17 cellular contexts compared by ENCODE assay signal in genomic region chr2:238796223-238796885, GRCh38. TPM values are rescaled to one million over a fixed set of nuclear protein-coding genes. Genes with fewer than 3 reads are reported as not detected.
DNase-seq lines count a peak whose midpoint lies in the region; TF ChIP-seq lines count a peak whose summit lies in the region.
"Had no signal": no experiment of that assay in that cellular context is flagged by ENCODE, and none has a peak within 500 bp of the region (broad histone marks: within the 10 kb centered on the region; RNA-seq: fewer than 3 reads in every experiment).

No MANE protein-coding gene starts in this region.

- H3K27ac ChIP-seq in H9 (ENCODE audit: insufficient read length, low read depth, low read length) (no peak overlapping the region), SJSA1 (peak overlapping the region; percentile 83)

- no peak overlapping the region for H2AFZ ChIP-seq in H9 (ENCODE audit: low read length)
- H2AFZ ChIP-seq: GM23338 had no signal

- H2AK5ac ChIP-seq in H9 (ENCODE audit: insufficient read length, low read length): no peak overlapping the region

- H4K91ac ChIP-seq in H9 (ENCODE audit: insufficient read length, low read depth, low read length): no peak overlapping the region

- no peak overlapping the region for H3T11ph ChIP-seq in H9 (ENCODE audit: low read length)

- H3K18ac ChIP-seq in H9 (ENCODE audit: insufficient read length, low read depth, low read length): no peak overlapping the region

- H2BK20ac ChIP-seq in H9 (ENCODE audit: low read depth, low read length, poor library complexity, severe bottlenecking): no peak overlapping the region

- H4K8ac ChIP-seq in H9 (replicated peaks; ENCODE audit: insufficient read length, low read depth, low read length): no peak overlapping the region

- H3K27ac Mint-ChIP-seq in H9: no peak overlapping the region
- H3K27ac Mint-ChIP-seq in activated T-helper 2 cell treated with anti-CD3 and anti-CD28 coated beads, Interferon-gamma antibody, Interleukin-2, Interleukin-4, amounts not matched to agents 10 μg/mL and 5 μg/mL and 100 μg/mL, durations not matched to agents 14 hours and 24 hours and 36 hours: no peak overlapping the region
- H3K27ac Mint-ChIP-seq: CD4-positive, alpha-beta memory T cell; GM23338; HFFc6 had no signal

- no peak overlapping the region for H2BK15ac ChIP-seq in H9 (ENCODE audit: low read depth, low read length)

- no peak overlapping the region for H3K9ac ChIP-seq in H9 (ENCODE audit: extremely low read depth, insufficient read length, low read length)

- no peak overlapping the region for H3K4me3 Mint-ChIP-seq in H9
- H3K4me3 Mint-ChIP-seq in activated T-helper 2 cell treated with anti-CD3 and anti-CD28 coated beads, Interferon-gamma antibody, Interleukin-2, Interleukin-4, amounts not matched to agents 10 μg/mL and 5 μg/mL and 100 μg/mL, durations not matched to agents 14 hours and 24 hours and 36 hours (ENCODE audit: low read depth): no peak overlapping the region
- H3K4me3 Mint-ChIP-seq: CD4-positive, alpha-beta memory T cell; GM23338; HFFc6 had no signal

- H2BK5ac ChIP-seq in H9 (ENCODE audit: insufficient read length, low read length): no peak overlapping the region

- H3K9me3 ChIP-seq in H9 (ENCODE audit: control insufficient read depth, low read depth, low read length): no peaks in the 10 kb centered on the region
- H3K9me3 ChIP-seq in SJSA1 (replicated peaks): no peaks in the 10 kb centered on the region
- H3K9me3 ChIP-seq: HAP-1 had no signal

- H3K4me1 ChIP-seq in H9 (ENCODE audit: insufficient read depth, low read length) (no peaks in the 10 kb centered on the region), SJSA1 (replicated peaks) (peaks cover 24% of the 10 kb centered on the region)
- H3K4me1 ChIP-seq: HAP-1 had no signal

- peaks cover 0 to 1% (median 0%) of the 10 kb centered on the region in 3 experiments; a peak in 2 of 7 replicates for H3K36me3 Mint-ChIP-seq in H9 (ENCODE audit: insufficient read depth in 1 of 3, low read depth in 3 of 3)
- no peaks in the 10 kb centered on the region for H3K36me3 Mint-ChIP-seq in activated T-helper 2 cell treated with anti-CD3 and anti-CD28 coated beads, Interferon-gamma antibody, Interleukin-2, Interleukin-4, amounts not matched to agents 10 μg/mL and 5 μg/mL and 100 μg/mL, durations not matched to agents 14 hours and 24 hours and 36 hours (ENCODE audit: low read depth)
- H3K36me3 Mint-ChIP-seq: CD4-positive, alpha-beta memory T cell had no signal

- no peak overlapping the region for H3K4me2 ChIP-seq in H9 (ENCODE audit: insufficient read depth, insufficient read length, low read length)
- H3K4me2 ChIP-seq: GM23338 had no signal

- H3K56ac ChIP-seq in H9 (ENCODE audit: insufficient read length, low read depth, low read length): no peak overlapping the region

- no peak overlapping the region for H3K23ac ChIP-seq in H9 (ENCODE audit: insufficient read length, low read depth, low read length)

- no peaks in the 10 kb centered on the region for H3K79me1 ChIP-seq in H9 (ENCODE audit: insufficient read depth, low read depth, low read length, poor library complexity, severe bottlenecking)

- no peak overlapping the region for H3K4me3 ChIP-seq in SJSA1
- H3K4me3 ChIP-seq: GM23338, HAP-1 had no signal

- H2BK120ac ChIP-seq in H9 (ENCODE audit: low read depth, low read length, poor library complexity, severe bottlenecking): no peak overlapping the region

- peaks cover 0 to 9% of the 10 kb centered on the region in 2 experiments; a peak in 1 of 5 replicates for H3K9me3 Mint-ChIP-seq in H9
- H3K9me3 Mint-ChIP-seq in activated T-helper 2 cell treated with anti-CD3 and anti-CD28 coated beads, Interferon-gamma antibody, Interleukin-2, Interleukin-4, amounts not matched to agents 10 μg/mL and 5 μg/mL and 100 μg/mL, durations not matched to agents 14 hours and 24 hours and 36 hours: no peaks in the 10 kb centered on the region
- H3K9me3 Mint-ChIP-seq: HFFc6 had no signal

- no peak for TF ChIP-seq CTCF in H9 (conservative IDR thresholded peaks at IDR 0.05)

- no peak overlapping the region for H2BK12ac ChIP-seq in H9 (ENCODE audit: insufficient read length, low read depth, low read length)

- no peaks in the 10 kb centered on the region for H3K23me2 ChIP-seq in H9 (ENCODE audit: insufficient read length, low read depth, low read length, poor library complexity, severe bottlenecking)

- peaks cover 30% of the 10 kb centered on the region for H3K27me3 Mint-ChIP-seq in H9 (ENCODE audit: low read depth)
- H3K27me3 Mint-ChIP-seq in activated T-helper 2 cell treated with anti-CD3 and anti-CD28 coated beads, Interferon-gamma antibody, Interleukin-2, Interleukin-4, amounts not matched to agents 10 μg/mL and 5 μg/mL and 100 μg/mL, durations not matched to agents 14 hours and 24 hours and 36 hours (ENCODE audit: low read depth): peaks cover 4% of the 10 kb centered on the region

- DNase-seq in H9: peak; percentile 13
- DNase-seq in SJSA1 (ENCODE audit: low read depth in 1 of 2, low spot score in 2 of 2): peak; percentile 87 to 88
- peak; percentile 37 for DNase-seq in islet precursor cell
- no peak for DNase-seq in NOMO-1 treated with DMSO at 0.1 percent for 48 hours (lab: John Stamatoyannopoulos, UW; ENCODE audit: unreplicated experiment)
- DNase-seq in activated CD8-positive, alpha-beta memory T cell treated with anti-CD3 and anti-CD28 coated beads, Interleukin-2, amount 50 U/mL, for 4 hours: no peak
- no peak for DNase-seq in activated T-helper 2 cell treated with anti-CD3 and anti-CD28 coated beads, Interferon-gamma antibody, Interleukin-2, Interleukin-4, amounts not matched to agents 10 μg/mL and 5 μg/mL and 100 μg/mL, durations not matched to agents 14 hours and 24 hours and 36 hours (ENCODE audit: low spot score)
- DNase-seq: C1 segment of cervical spinal cord; Calu3; CD4-positive, alpha-beta memory T cell; COR-L47; DMS53; DMS79 treated with DMSO at 0.1 percent for 48 hours; GF-D8; HFFc6 had no signal

- H4K20me1 ChIP-seq in H9 (ENCODE audit: control insufficient read depth, insufficient read depth, insufficient read length): no peaks in the 10 kb centered on the region

- H3K27me3 ChIP-seq in H9 (ENCODE audit: insufficient read depth, low read length) (no peaks in the 10 kb centered on the region), SJSA1 (replicated peaks) (no peaks in the 10 kb centered on the region)

- intact Hi-C loops in activated T-helper 2 cell treated with anti-CD3 and anti-CD28 coated beads, Interferon-gamma antibody, Interleukin-2, Interleukin-4, amounts not matched to agents 10 μg/mL and 5 μg/mL and 100 μg/mL, durations not matched to agents 14 hours and 24 hours and 36 hours (cut with micrococcal nuclease): no loop called here

- H3K79me2 ChIP-seq in H9 (ENCODE audit: insufficient read depth, low read length): no peaks in the 10 kb centered on the region

- no peak overlapping the region for H3K4ac ChIP-seq in H9 (ENCODE audit: low read depth, low read length)

- WGBS in H9 (ENCODE audit: extremely low coverage, insufficient read length, low lambda C conversion rate): no CpG with 5 or more reads among the region's 16 CpGs

- no peak overlapping the region; the same call in 1 of the 2 replicates for H3K14ac ChIP-seq in H9 (ENCODE audit: insufficient read depth, low read length)

- no peaks in the 10 kb centered on the region for H3K36me3 ChIP-seq in SJSA1
- H3K36me3 ChIP-seq: HAP-1 had no signal

- no peak overlapping the region for H4K5ac ChIP-seq in H9 (ENCODE audit: insufficient read length, low read depth, low read length)

- H3K4me1 Mint-ChIP-seq in H9: no peaks in the 10 kb centered on the region
- no peaks in the 10 kb centered on the region for H3K4me1 Mint-ChIP-seq in activated T-helper 2 cell treated with anti-CD3 and anti-CD28 coated beads, Interferon-gamma antibody, Interleukin-2, Interleukin-4, amounts not matched to agents 10 μg/mL and 5 μg/mL and 100 μg/mL, durations not matched to agents 14 hours and 24 hours and 36 hours (ENCODE audit: low read depth)
- H3K4me1 Mint-ChIP-seq: CD4-positive, alpha-beta memory T cell; GM23338 had no signal

RNA-seq across cellular contexts. Expression of gene TWIST2, which starts 51.5 kb away (rescaled TPM):
- 0.22 and 0.33 TPM in 2 replicates for total RNA-seq in H9 (2021)
- 32.6 and 33.9 TPM in 2 replicates for total RNA-seq in SJSA1 (2014; rRNA removed; shearing (Covaris generic))
- total RNA-seq in activated T-helper 2 cell treated with anti-CD3 and anti-CD28 coated beads, Interferon-gamma antibody, Interleukin-2, Interleukin-4, amounts not matched to agents 10 μg/mL and 5 μg/mL and 100 μg/mL, durations not matched to agents 14 hours and 24 hours and 36 hours: not detected in 2 replicates
- total RNA-seq: A673; Calu3; CD4-positive, alpha-beta memory T cell had no signal

Comparison
In these comparisons a context has a peak if more than half of its experiments do, and no peak if none do; other contexts are left out.
1. DNase-seq: peak in H9 (single experiment), SJSA1 (2 of 2) and islet precursor cell (single experiment); none in NOMO-1 treated with DMSO at 0.1 percent for 48 hours (single experiment), activated CD8-positive, alpha-beta memory T cell treated with anti-CD3 and anti-CD28 coated beads, Interleukin-2, amount 50 U/mL, for 4 hours (single experiment) and activated T-helper 2 cell treated with anti-CD3 and anti-CD28 coated beads, Interferon-gamma antibody, Interleukin-2, Interleukin-4, amounts not matched to agents 10 μg/mL and 5 μg/mL and 100 μg/mL, durations not matched to agents 14 hours and 24 hours and 36 hours (single experiment).
2. RNA of gene TWIST2, which starts 51.5 kb away (total RNA-seq): 32.6 to 33.9 TPM in SJSA1; 0.22 to 0.33 TPM in H9 and not detected in activated T-helper 2 cell treated with anti-CD3 and anti-CD28 coated beads, Interferon-gamma antibody, Interleukin-2, Interleukin-4, amounts not matched to agents 10 μg/mL and 5 μg/mL and 100 μg/mL, durations not matched to agents 14 hours and 24 hours and 36 hours; every median in the first group is over 10 times any median in the second.